35 cellular contexts compared by ENCODE assay signal in the genomic region with DNA sequence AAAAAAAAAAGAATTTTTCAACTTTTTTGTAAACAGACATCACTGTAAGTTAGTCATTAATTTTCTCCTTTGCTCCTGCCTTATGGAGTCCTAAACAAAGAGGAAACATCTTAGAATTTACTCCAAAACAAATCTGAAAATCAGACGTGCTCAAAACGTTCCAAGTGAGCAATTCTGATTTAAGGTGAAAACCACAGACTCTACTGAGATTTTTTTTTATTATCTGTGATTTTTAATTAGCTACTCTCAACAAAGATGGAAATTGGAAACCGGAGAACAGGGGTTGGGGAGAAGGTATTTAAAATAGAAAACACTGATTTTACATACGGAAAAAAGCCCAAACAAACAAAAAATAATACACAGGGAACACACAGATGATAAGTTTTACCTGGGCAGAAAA. TPM values are rescaled to one million over a fixed set of nuclear protein-coding genes. Genes with fewer than 3 reads are reported as not detected.
DNase-seq lines count a peak whose midpoint lies in the region; ATAC-seq, FAIRE-seq and TF ChIP-seq lines count a peak whose summit lies in the region.
"Had no signal": no experiment of that assay in that cellular context is flagged by ENCODE, and none has a peak within 500 bp of the region (broad histone marks: within the 10 kb centered on the region; RNA-seq: fewer than 3 reads in every experiment).

No MANE protein-coding gene starts in this region.

- TF ChIP-seq CTCF in K562 (IDR thresholded peaks at IDR 0.05 in 2 of 3, conservative IDR thresholded peaks at IDR 0.05 in 1 of 3; ENCODE audit: insufficient read depth in 2 of 3, low read depth in 1 of 3, low read length in 3 of 3) (no peak), nephron progenitor cell (IDR thresholded peaks at IDR 0.05) (no peak), lower lobe of right lung (IDR thresholded peaks at IDR 0.05) (no peak)

- peaks cover 65% of the 10 kb centered on the region for H3K36me3 ChIP-seq in K562 (ENCODE audit: control insufficient read depth, insufficient read depth, low read length)
- H3K36me3 ChIP-seq in lower lobe of right lung = peaks cover 100% of the 10 kb centered on the region

- no peak for TF ChIP-seq EP300 in K562 (IDR thresholded peaks at IDR 0.05; ENCODE audit: low read length)

- H3K36me3 Mint-ChIP-seq in nephron progenitor cell (ENCODE audit: low read depth) = peaks cover 26% of the 10 kb centered on the region
- H3K36me3 Mint-ChIP-seq in stimulated activated effector memory CD8-positive, alpha-beta T cell treated with anti-CD3 and anti-CD28 coated beads, Interleukin-12 subunit alpha, Interleukin-12 subunit beta, amount 100 ng/mL, for 72 hours = peaks cover 58% of the 10 kb centered on the region

- in situ Hi-C loops in K562 (cut with MboI) = no loop called here

- H3K4me1 ChIP-seq in K562 (replicated peaks in 1 of 2; ENCODE audit: control insufficient read depth in 2 of 2, insufficient read depth in 2 of 2, low read length in 2 of 2) (peaks cover 0 to 4% of the 10 kb centered on the region in 2 experiments; a peak in 1 of 5 replicates), lower lobe of right lung (no peaks in the 10 kb centered on the region)
- H3K4me1 ChIP-seq: A549; BE2C; BLaER1; BLaER1 treated with 17β-estradiol and CSF1 and Interleukin-3, amounts not matched to agents 10 nM and 100 nM had no signal

- CTCF ChIA-PET in K562 (lab: Yijun Ruan, JAX; ENCODE audit: low intra/inter-chr PET ratio) = no interaction called here

- H3K9ac ChIP-seq in K562 (ENCODE audit: insufficient read depth in 1 of 2, low read depth in 2 of 2, low read length in 2 of 2) = no peak overlapping the region
- H3K9ac ChIP-seq: BLaER1 had no signal

- no peak overlapping the region for H2AFZ ChIP-seq in K562 (ENCODE audit: low read depth, low read length)

- ATAC-seq in K562 (no peak), lower lobe of right lung (no peak), HG02571 (IDR thresholded peaks at IDR 0.05; ENCODE audit: unreplicated experiment) (no peak), HG03045 (IDR thresholded peaks at IDR 0.05; ENCODE audit: unreplicated experiment) (no peak)
- no peak for ATAC-seq in stimulated activated effector memory CD8-positive, alpha-beta T cell treated with anti-CD3 and anti-CD28 coated beads, Interleukin-12 subunit alpha, Interleukin-12 subunit beta, amount 100 ng/mL, for 72 hours
- ATAC-seq: A549; CD8-positive, alpha-beta T cell had no signal

- FAIRE-seq in K562 (lab: Jason Lieb, UNC) = no peak
- FAIRE-seq: A204.1, A549, D721Med had no signal

- no peaks in the 10 kb centered on the region for H3K9me3 Mint-ChIP-seq in nephron progenitor cell
- H3K9me3 Mint-ChIP-seq in stimulated activated effector memory CD8-positive, alpha-beta T cell treated with anti-CD3 and anti-CD28 coated beads, Interleukin-12 subunit alpha, Interleukin-12 subunit beta, amount 100 ng/mL, for 72 hours = no peaks in the 10 kb centered on the region
- H3K9me3 Mint-ChIP-seq: CD14-positive monocyte; CD4-positive, alpha-beta memory T cell; CD4-positive, alpha-beta T cell; CD4-positive, CD25-positive, alpha-beta regulatory T cell; CD8-positive, alpha-beta memory T cell; CD8-positive, alpha-beta T cell had no signal

- TF ChIP-seq RAD21 in K562 (CRISPR knock-in tag; conservative IDR thresholded peaks at IDR 0.05 in 1 of 2, IDR thresholded peaks at IDR 0.05 in 1 of 2) = no peak

- BruUV-seq in K562 (replicated peaks; lab: Mats Ljungman, UMichigan) = no TSS peak

- 56% methylated on average over 4 of the region's 4 CpGs for WGBS in K562 (ENCODE audit: insufficient coverage, low coverage, missing lambda C conversion rate)

- H3K4me3 Mint-ChIP-seq in nephron progenitor cell = no peak overlapping the region
- H3K4me3 Mint-ChIP-seq in stimulated activated effector memory CD8-positive, alpha-beta T cell treated with anti-CD3 and anti-CD28 coated beads, Interleukin-12 subunit alpha, Interleukin-12 subunit beta, amount 100 ng/mL, for 72 hours = no peak overlapping the region
- H3K4me3 Mint-ChIP-seq: B cell; CD14-positive monocyte; CD4-positive, alpha-beta memory T cell; CD4-positive, alpha-beta T cell; CD4-positive, CD25-positive, alpha-beta regulatory T cell; CD8-positive, alpha-beta memory T cell; CD8-positive, alpha-beta T cell had no signal

- H4K20me1 ChIP-seq in K562 (replicated peaks; ENCODE audit: control insufficient read depth, insufficient read depth, low read length) = no peaks in the 10 kb centered on the region
- H4K20me1 ChIP-seq: BLaER1; BLaER1 treated with 17β-estradiol and CSF1 and Interleukin-3, amounts not matched to agents 10 nM and 100 nM had no signal

- H3K27me3 Mint-ChIP-seq in nephron progenitor cell (ENCODE audit: low read depth, poor library complexity) = no peaks in the 10 kb centered on the region
- H3K27me3 Mint-ChIP-seq: B cell; CD4-positive, alpha-beta memory T cell; CD4-positive, alpha-beta T cell; CD4-positive, CD25-positive, alpha-beta regulatory T cell; CD8-positive, alpha-beta memory T cell had no signal

- no peak for TF ChIP-seq POLR2A in K562 (conservative IDR thresholded peaks at IDR 0.05)

- H3K4me3 ChIP-seq in K562 (no peak overlapping the region), lower lobe of right lung (no peak overlapping the region)
- H3K4me3 ChIP-seq: A549; BLaER1; BLaER1 treated with 17β-estradiol and CSF1 and Interleukin-3, amounts not matched to agents 10 nM and 100 nM had no signal

- H3K27ac Mint-ChIP-seq in nephron progenitor cell = peak overlapping the region; percentile 70
- peak overlapping the region; percentile 1 for H3K27ac Mint-ChIP-seq in stimulated activated effector memory CD8-positive, alpha-beta T cell treated with anti-CD3 and anti-CD28 coated beads, Interleukin-12 subunit alpha, Interleukin-12 subunit beta, amount 100 ng/mL, for 72 hours
- H3K27ac Mint-ChIP-seq: B cell; CD4-positive, alpha-beta T cell; CD8-positive, alpha-beta T cell had no signal

- H3K9me3 ChIP-seq in K562 (replicated peaks; ENCODE audit: control insufficient read depth, insufficient read depth, low read depth, low read length) (no peaks in the 10 kb centered on the region), lower lobe of right lung (no peaks in the 10 kb centered on the region)
- H3K9me3 ChIP-seq: A549; BE2C; BLaER1; BLaER1 treated with 17β-estradiol and CSF1 and Interleukin-3, amounts not matched to agents 10 nM and 100 nM; Caco-2 had no signal

- H3K4me1 Mint-ChIP-seq in nephron progenitor cell = no peaks in the 10 kb centered on the region
- H3K4me1 Mint-ChIP-seq in stimulated activated effector memory CD8-positive, alpha-beta T cell treated with anti-CD3 and anti-CD28 coated beads, Interleukin-12 subunit alpha, Interleukin-12 subunit beta, amount 100 ng/mL, for 72 hours = no peaks in the 10 kb centered on the region
- H3K4me1 Mint-ChIP-seq: B cell; CD4-positive, alpha-beta memory T cell; CD4-positive, CD25-positive, alpha-beta regulatory T cell; CD8-positive, alpha-beta memory T cell had no signal

- no peaks in the 10 kb centered on the region for H3K79me2 ChIP-seq in K562 (ENCODE audit: control insufficient read depth, insufficient read depth, low read length)

- intact Hi-C loops in K562 (cut with micrococcal nuclease) = loop anchor here (10.0 kb wide), 1 partner anchor 561 kb away; the partner anchor contains the start of gene CA14
- intact Hi-C loops in lower lobe of right lung (cut with DNase I) = no loop called here

- H3K27me3 ChIP-seq in K562 (ENCODE audit: control insufficient read depth in 2 of 2, insufficient read depth in 2 of 2, low read length in 2 of 2) = no peaks in the 10 kb centered on the region
- H3K27me3 ChIP-seq in lower lobe of right lung (ENCODE audit: low read depth) = no peaks in the 10 kb centered on the region
- H3K27me3 ChIP-seq: BE2C; BLaER1; BLaER1 treated with 17β-estradiol and CSF1 and Interleukin-3, amounts not matched to agents 10 nM and 100 nM had no signal

- H3K9me1 ChIP-seq in K562 (ENCODE audit: control insufficient read depth, insufficient read depth, low read length) = no peaks in the 10 kb centered on the region

- H3K4me2 ChIP-seq in K562 (ENCODE audit: insufficient read depth, low read length) = no peak overlapping the region
- H3K4me2 ChIP-seq: A549; BLaER1; BLaER1 treated with 17β-estradiol and CSF1 and Interleukin-3, amounts not matched to agents 10 nM and 100 nM had no signal

- DNase-seq in K562 (ENCODE audit: extremely low read depth in 1 of 4, low spot score in 3 of 4) (no peak), nephron progenitor cell (no peak), lower lobe of right lung (no peak)
- DNase-seq in stimulated activated effector memory CD8-positive, alpha-beta T cell treated with anti-CD3 and anti-CD28 coated beads, Interleukin-12 subunit alpha, Interleukin-12 subunit beta, amount 100 ng/mL, for 72 hours (ENCODE audit: low spot score in 2 of 2) = no peak
- DNase-seq: 8988T; ACHN; AML-193; BE2C; C1 segment of cervical spinal cord; Caco-2; Calu3; CD4-positive, alpha-beta memory T cell; CD4-positive, alpha-beta T cell; CD4-positive, CD25-positive, alpha-beta regulatory T cell; CD8-positive, alpha-beta memory T cell; CD8-positive, alpha-beta T cell; COR-L47; DMS 273 treated with DMSO at 0.1 percent for 48 hours; DMS153; DMS53; DMS79; DMS79 treated with DMSO at 0.1 percent for 48 hours; DND-41; EL had no signal

- no peak overlapping the region for H3K27ac ChIP-seq in K562 (ENCODE audit: extremely low read depth, low read depth, low read length)
- no peak overlapping the region for H3K27ac ChIP-seq in lower lobe of right lung
- H3K27ac ChIP-seq: 22Rv1; A549; BLaER1; BLaER1 treated with 17β-estradiol and CSF1 and Interleukin-3, amounts not matched to agents 10 nM and 100 nM; C4-2B had no signal

- POLR2A ChIA-PET in K562 (lab: Yijun Ruan, JAX) = interaction anchor here (1.2 to 1.4 kb wide), 2 partner anchors 10 to 239 kb away, joined by 3 read pairs; no protein-coding TSS in a partner anchor

RNA-seq across cellular contexts. Expression of gene CTSK, which starts 7.8 kb away (rescaled TPM):
- 4.0 and 6.1 TPM in 2 replicates for total RNA-seq in K562 (2011; cell fraction: chromatin; rRNA removed; ENCODE audit: low replicate concordance)
- total RNA-seq in K562 (2011; cell fraction: nucleolus; rRNA removed) = 2.0 and 2.1 TPM in 2 replicates
- total RNA-seq in K562 (2011; cell fraction: nucleoplasm; rRNA removed) = 3.4 and 4.0 TPM in 2 replicates
- total RNA-seq in K562 (2014; rRNA removed) (0.53 and 1.2 TPM in 2 replicates), K562 (2014; rRNA removed; fragmentation: Illumina TruSeq; extraction: Trizol) (0.80 and 0.91 TPM in 2 replicates), K562 (2015; rRNA removed; fragmentation: Illumina TruSeq; extraction: Trizol) (1.1 and 1.3 TPM in 2 replicates), K562 (2021) (1.0 and 1.5 TPM in 2 replicates), lower lobe of right lung (29.4 TPM)
- polyA plus RNA-seq in K562 (2011; rRNA removed) (2.5 and 3.9 TPM in 2 replicates), K562 (2014; fragmentation: Illumina TruSeq; extraction: Trizol) (1.2 and 1.3 TPM in 2 replicates), K562 (2014; fragmentation: Nextera tagmentation; extraction: Ambion mirVana) (1 to 10 TPM in 1 of 2 experiments, under 1 TPM in 1; 0.84 to 1.3 TPM), K562 (2014; rRNA removed) (1.0 and 1.6 TPM in 2 replicates)
- 0.70 and 2.2 TPM in 2 replicates for polyA plus RNA-seq in K562 (2011; cell fraction: cytosol; rRNA removed)
- 9.9 and 15.1 TPM in 2 replicates for polyA plus RNA-seq in K562 (2011; cell fraction: nucleus; rRNA removed)
- 1.1 and 2.8 TPM in 2 replicates for polyA plus RNA-seq in K562 (2012)
- polyA minus RNA-seq in K562 (2011; rRNA and poly(A)+ RNA removed) = 0.96 and 1.1 TPM in 2 replicates
- not detected in 2 replicates for polyA minus RNA-seq in K562 (2011; cell fraction: cytosol; rRNA and poly(A)+ RNA removed)
- 0.81 and 1.6 TPM in 2 replicates for polyA minus RNA-seq in K562 (2011; cell fraction: nucleus; rRNA and poly(A)+ RNA removed)

RNA-seq across cellular contexts. Expression of gene CTSS, which starts 50.3 kb away (rescaled TPM):
- total RNA-seq in K562 (2011; cell fraction: chromatin; rRNA removed; ENCODE audit: low replicate concordance) = 5.0 and 8.1 TPM in 2 replicates
- total RNA-seq in K562 (2011; cell fraction: nucleolus; rRNA removed) = 5.3 and 6.3 TPM in 2 replicates
- total RNA-seq in K562 (2011; cell fraction: nucleoplasm; rRNA removed) = 3.4 and 10.4 TPM in 2 replicates
- total RNA-seq in K562 (2014; rRNA removed) (9.1 TPM in 2 replicates), K562 (2014; rRNA removed; fragmentation: Illumina TruSeq; extraction: Trizol) (16.8 and 17.7 TPM in 2 replicates), K562 (2015; rRNA removed; fragmentation: Illumina TruSeq; extraction: Trizol) (24.9 and 25.8 TPM in 2 replicates), K562 (2021) (10.2 and 10.3 TPM in 2 replicates), lower lobe of right lung (824 TPM)
- polyA plus RNA-seq in K562 (2011; rRNA removed) (12.5 and 31.4 TPM in 2 replicates), K562 (2014; fragmentation: Illumina TruSeq; extraction: Trizol) (9.0 and 11.2 TPM in 2 replicates), K562 (2014; fragmentation: Nextera tagmentation; extraction: Ambion mirVana) (10 to 100 TPM in 1 of 2 experiments, 1 to 10 TPM in 1; 8.6 to 11.6 TPM), K562 (2014; rRNA removed) (10.3 and 13.3 TPM in 2 replicates)
- polyA plus RNA-seq in K562 (2011; cell fraction: cytosol; rRNA removed) = 1.5 and 17.3 TPM in 2 replicates
- 0.84 and 4.7 TPM in 2 replicates for polyA plus RNA-seq in K562 (2011; cell fraction: nucleus; rRNA removed)
- 13.6 and 43.2 TPM in 2 replicates for polyA plus RNA-seq in K562 (2012)
- 13.4 and 52.0 TPM in 2 replicates for polyA minus RNA-seq in K562 (2011; rRNA and poly(A)+ RNA removed)
- polyA minus RNA-seq in K562 (2011; cell fraction: cytosol; rRNA and poly(A)+ RNA removed) = 5.1 and 12.9 TPM in 2 replicates
- 0.54 and 5.8 TPM in 2 replicates for polyA minus RNA-seq in K562 (2011; cell fraction: nucleus; rRNA and poly(A)+ RNA removed)

Comparison
In these comparisons a context has a peak if more than half of its experiments do, and no peak if none do; other contexts are left out.
1. RNA of gene CTSS, which starts 50.3 kb away (total RNA-seq): 824 TPM in lower lobe of right lung (single experiment); 3.4 to 25.8 TPM in K562; every median in the first group is over 10 times any median in the second.